ENCODE assay signal across 8 cellular contexts in genomic region chr3:17195856-17196604, GRCh38.
DNase-seq lines count a peak whose midpoint lies in the region; ATAC-seq and TF ChIP-seq lines count a peak whose summit lies in the region.

No MANE protein-coding gene starts in this region.

- H3K27ac ChIP-seq in Karpas-422 (ENCODE audit: low read length), result peak overlapping the region; percentile 43; the same call in 1 of the 2 replicates
- H3K27ac ChIP-seq in gastrocnemius medialis, result peak overlapping the region in 2 of 4 donors; percentile 8 to 32

- intact Hi-C loops in gastrocnemius medialis (cut with DNase I; ENCODE audit: low total_unique reads), result no loop called here

- in situ Hi-C loops in gastrocnemius medialis (cut with MboI; ENCODE audit: low sequenced_read_pairs in 4 of 4), result loop anchor here in 1 of 4 donors (25.0 kb wide), 1 partner anchor 909 kb away; no protein-coding TSS in a partner anchor

- no peaks in the 10 kb centered on the region for H4K20me1 ChIP-seq in Karpas-422 (ENCODE audit: insufficient read depth, low read depth, low read length)

- H3K4me3 ChIP-seq in Karpas-422 (ENCODE audit: low read length) (peak overlapping the region; percentile 41; the same call in 1 of the 2 replicates), epithelial cell of proximal tubule (ENCODE audit: low read depth, low read length) (no peak overlapping the region), gastrocnemius medialis (no peak overlapping the region)

- H3K9me3 ChIP-seq in Karpas-422 (ENCODE audit: low read length) (no peaks in the 10 kb centered on the region), gastrocnemius medialis (no peaks in the 10 kb centered on the region)

- H3K4me1 ChIP-seq in Karpas-422 (ENCODE audit: low read length), result peaks cover 32% of the 10 kb centered on the region
- H3K4me1 ChIP-seq in gastrocnemius medialis, result peaks cover 20 to 29% of the 10 kb centered on the region in 2 donors

- no peaks in the 10 kb centered on the region for H3K27me3 ChIP-seq in Karpas-422 (ENCODE audit: low read length)
- H3K27me3 ChIP-seq in gastrocnemius medialis, result no peaks in the 10 kb centered on the region

- no peak for TF ChIP-seq POLR2A in gastrocnemius medialis (IDR thresholded peaks at IDR 0.05)

- DNase-seq in Karpas-422, result peak; percentile 84
- no peak for DNase-seq in epithelial cell of proximal tubule (ENCODE audit: low read depth)
- DNase-seq in epidermal melanocyte (ENCODE audit: insufficient read length, low spot score), result no peak
- DNase-seq in NCI-H774 (lab: John Stamatoyannopoulos, UW), result no peak
- no peak for DNase-seq in gastrocnemius medialis
- DNase-seq in activated CD4-positive, alpha-beta T cell treated with anti-CD3 and anti-CD28 coated beads, Interleukin-2, amount 50 U/mL, for 1 hour, result no peak

- peak overlapping the region; percentile 54 for H3K4me2 ChIP-seq in Karpas-422 (ENCODE audit: low read depth, low read length, poor library complexity, severe bottlenecking)

- H3K9me2 ChIP-seq in Karpas-422 (replicated peaks; ENCODE audit: insufficient read depth, low read length), result no peaks in the 10 kb centered on the region

- H3K79me2 ChIP-seq in Karpas-422 (ENCODE audit: low read length), result 0 out of 2 replicates have a peak, but pooled peaks cover 3% of the 10 kb centered on the region

- ATAC-seq in GM18498 (IDR thresholded peaks at IDR 0.05; ENCODE audit: unreplicated experiment), result peak; percentile 79
- peak; percentile 78 for ATAC-seq in GM21786 (IDR thresholded peaks at IDR 0.05; ENCODE audit: unreplicated experiment)
- ATAC-seq in gastrocnemius medialis, result no peak

- peak overlapping the region; percentile 1; the same call in 1 of the 2 replicates for H3K9ac ChIP-seq in Karpas-422 (ENCODE audit: low read length)

- peak overlapping the region; percentile 60; the same call in 1 of the 2 replicates for H2AFZ ChIP-seq in Karpas-422 (ENCODE audit: low read length)

- H3K36me3 ChIP-seq in Karpas-422 (ENCODE audit: insufficient read depth, low read length), result no peaks in the 10 kb centered on the region
- H3K36me3 ChIP-seq in gastrocnemius medialis, result no peaks in the 10 kb centered on the region

- TF ChIP-seq CTCF in epithelial cell of proximal tubule (conservative IDR thresholded peaks at IDR 0.05; ENCODE audit: low read depth, low read length) (peak; percentile 15), gastrocnemius medialis (IDR thresholded peaks at IDR 0.05 in 4 of 5, conservative IDR thresholded peaks at IDR 0.05 in 1 of 5) (no peak)

Comparison
In these comparisons a context has a peak if more than half of its experiments do, and no peak if none do; other contexts are left out.
1. ATAC-seq: peak in GM18498 (single experiment) and GM21786 (single experiment); none in gastrocnemius medialis (0 of 2).